ENCODE assay signal across 23 cellular contexts in genomic region chr16:28311413-28311812, GRCh38. TPM values are rescaled to one million over a fixed set of nuclear protein-coding genes. Genes with fewer than 3 reads are reported as not detected.
DNase-seq lines count a peak whose midpoint lies in the region; ATAC-seq and TF ChIP-seq lines count a peak whose summit lies in the region.
"Had no signal": no experiment of that assay in that cellular context is flagged by ENCODE, and none has a peak within 500 bp of the region (broad histone marks: within the 10 kb centered on the region; RNA-seq: fewer than 3 reads in every experiment).

No MANE protein-coding gene starts in this region.

- intact Hi-C loops in Right ventricle myocardium inferior (cut with DNase I): no loop called here

- H3K4me3 Mint-ChIP-seq in T-helper 1 cell treated with Interleukin-12 subunit alpha and Interleukin-12 subunit beta and Interleukin-4 antibody, amounts not matched to agents 30 μg/mL and 1 μg/mL, for 36 hours: peak overlapping the region; percentile 3
- H3K4me3 Mint-ChIP-seq in stimulated activated naive CD8-positive, alpha-beta T cell treated with anti-CD3 and anti-CD28 coated beads, Interleukin-15, Interleukin-2, amounts not matched to agents 100 ng/mL and 50 ng/mL, for 24 hours: no peak overlapping the region
- H3K4me3 Mint-ChIP-seq in glutamatergic neuron (ENCODE audit: unreplicated experiment): no peak overlapping the region
- H3K4me3 Mint-ChIP-seq: type B pancreatic cell had no signal

- H3K9me3 Mint-ChIP-seq in T-helper 1 cell treated with Interleukin-12 subunit alpha and Interleukin-12 subunit beta and Interleukin-4 antibody, amounts not matched to agents 30 μg/mL and 1 μg/mL, for 36 hours: peaks cover 4% of the 10 kb centered on the region
- H3K9me3 Mint-ChIP-seq in stimulated activated naive CD8-positive, alpha-beta T cell treated with anti-CD3 and anti-CD28 coated beads, Interleukin-15, Interleukin-2, amounts not matched to agents 100 ng/mL and 50 ng/mL, for 24 hours: no peaks in the 10 kb centered on the region
- H3K9me3 Mint-ChIP-seq in glutamatergic neuron (ENCODE audit: unreplicated experiment): peaks cover 9% of the 10 kb centered on the region
- H3K9me3 Mint-ChIP-seq: type B pancreatic cell had no signal

- no peak for TF ChIP-seq CTCF in glutamatergic neuron (IDR thresholded peaks at IDR 0.05; ENCODE audit: partially characterized antibody, unreplicated experiment)

- peaks cover 6% of the 10 kb centered on the region for H3K36me3 Mint-ChIP-seq in T-helper 1 cell treated with Interleukin-12 subunit alpha and Interleukin-12 subunit beta and Interleukin-4 antibody, amounts not matched to agents 30 μg/mL and 1 μg/mL, for 36 hours (ENCODE audit: low read depth)
- H3K36me3 Mint-ChIP-seq in stimulated activated naive CD8-positive, alpha-beta T cell treated with anti-CD3 and anti-CD28 coated beads, Interleukin-15, Interleukin-2, amounts not matched to agents 100 ng/mL and 50 ng/mL, for 24 hours (ENCODE audit: low read depth): no peaks in the 10 kb centered on the region
- H3K36me3 Mint-ChIP-seq in glutamatergic neuron (ENCODE audit: unreplicated experiment): peaks cover 8% of the 10 kb centered on the region

- no peaks in the 10 kb centered on the region for H3K27me3 Mint-ChIP-seq in T-helper 1 cell treated with Interleukin-12 subunit alpha and Interleukin-12 subunit beta and Interleukin-4 antibody, amounts not matched to agents 30 μg/mL and 1 μg/mL, for 36 hours (ENCODE audit: low read depth)
- H3K27me3 Mint-ChIP-seq in stimulated activated naive CD8-positive, alpha-beta T cell treated with anti-CD3 and anti-CD28 coated beads, Interleukin-15, Interleukin-2, amounts not matched to agents 100 ng/mL and 50 ng/mL, for 24 hours: no peaks in the 10 kb centered on the region
- H3K27me3 Mint-ChIP-seq in glutamatergic neuron (ENCODE audit: unreplicated experiment): peaks cover 10% of the 10 kb centered on the region
- H3K27me3 Mint-ChIP-seq: type B pancreatic cell had no signal

- peaks cover 25% of the 10 kb centered on the region for H3K4me1 Mint-ChIP-seq in T-helper 1 cell treated with Interleukin-12 subunit alpha and Interleukin-12 subunit beta and Interleukin-4 antibody, amounts not matched to agents 30 μg/mL and 1 μg/mL, for 36 hours (ENCODE audit: low read depth)
- peaks cover 53% of the 10 kb centered on the region for H3K4me1 Mint-ChIP-seq in stimulated activated naive CD8-positive, alpha-beta T cell treated with anti-CD3 and anti-CD28 coated beads, Interleukin-15, Interleukin-2, amounts not matched to agents 100 ng/mL and 50 ng/mL, for 24 hours (ENCODE audit: low read depth)
- peaks cover 15% of the 10 kb centered on the region for H3K4me1 Mint-ChIP-seq in glutamatergic neuron (ENCODE audit: low read depth, unreplicated experiment)

- ATAC-seq in stimulated activated naive CD8-positive, alpha-beta T cell treated with anti-CD3 and anti-CD28 coated beads, Interleukin-15, Interleukin-2, amounts not matched to agents 100 U/mL and 50 U/mL, for 24 hours: no peak
- ATAC-seq in Right ventricle myocardium inferior: no peak
- no peak for ATAC-seq in HG02763 (IDR thresholded peaks at IDR 0.05; ENCODE audit: unreplicated experiment)
- ATAC-seq: lower lobe of right lung had no signal

- no peak for DNase-seq in T-helper 1 cell
- no peak for DNase-seq in stimulated activated naive CD8-positive, alpha-beta T cell treated with anti-CD3 and anti-CD28 coated beads, Interleukin-15, Interleukin-2, amounts not matched to agents 100 U/mL and 50 U/mL, for 24 hours
- DNase-seq in glutamatergic neuron: no peak
- DNase-seq in Right ventricle myocardium inferior (ENCODE audit: missing footprints): no peak
- no peak for DNase-seq in NCI-H524 treated with DMSO at 0.1 percent for 48 hours (lab: John Stamatoyannopoulos, UW)
- DNase-seq: activated CD4-positive, CD25-positive, alpha-beta regulatory T cell treated with anti-CD3 and anti-CD28 coated beads, Interleukin-2, amount 50 U/mL, for 72 hours; activated CD8-positive, alpha-beta memory T cell treated with anti-CD3 and anti-CD28 coated beads, Interleukin-2, amount 50 U/mL, for 48 hours; activated gamma-delta T cell treated with Interleukin-2 at 50 U/mL for 16 hours; COR-L47; dorsolateral prefrontal cortex; GF-D8; IMR-90; lower lobe of right lung; NCI-H1105; NCI-H2029; NCI-H226; NCI-H748 treated with DMSO at 0.1 percent for 48 hours had no signal

- H3K27ac Mint-ChIP-seq in T-helper 1 cell treated with Interleukin-12 subunit alpha and Interleukin-12 subunit beta and Interleukin-4 antibody, amounts not matched to agents 30 μg/mL and 1 μg/mL, for 36 hours: no peak overlapping the region
- H3K27ac Mint-ChIP-seq in stimulated activated naive CD8-positive, alpha-beta T cell treated with anti-CD3 and anti-CD28 coated beads, Interleukin-15, Interleukin-2, amounts not matched to agents 100 ng/mL and 50 ng/mL, for 24 hours: peak overlapping the region; percentile 90
- peak overlapping the region; percentile 9 for H3K27ac Mint-ChIP-seq in glutamatergic neuron (ENCODE audit: unreplicated experiment)
- H3K27ac Mint-ChIP-seq: type B pancreatic cell had no signal

RNA-seq across cellular contexts. Expression of gene SBK1, which starts 19.1 kb away (rescaled TPM):
- total RNA-seq in glutamatergic neuron (ENCODE audit: unreplicated experiment): 117 TPM
- total RNA-seq in Right ventricle myocardium inferior: 1.4 TPM

RNA-seq across cellular contexts. Expression of gene NPIPB6, which starts 51.9 kb away (rescaled TPM):
- total RNA-seq in glutamatergic neuron (ENCODE audit: unreplicated experiment): 3.1 TPM
- total RNA-seq in Right ventricle myocardium inferior: 0.73 TPM
- total RNA-seq: kidney epithelial cell, lower lobe of right lung, mononuclear cell had no signal

Comparison
In these comparisons a context has a peak if more than half of its experiments do, and no peak if none do; other contexts are left out.
1. RNA of gene SBK1, which starts 19.1 kb away (total RNA-seq): 117 TPM in glutamatergic neuron (single experiment); 1.4 TPM in Right ventricle myocardium inferior (single experiment); every median in the first group is over 10 times any median in the second.